Comparison of ENCODE assay signal across 14 cellular contexts in the genomic region with DNA sequence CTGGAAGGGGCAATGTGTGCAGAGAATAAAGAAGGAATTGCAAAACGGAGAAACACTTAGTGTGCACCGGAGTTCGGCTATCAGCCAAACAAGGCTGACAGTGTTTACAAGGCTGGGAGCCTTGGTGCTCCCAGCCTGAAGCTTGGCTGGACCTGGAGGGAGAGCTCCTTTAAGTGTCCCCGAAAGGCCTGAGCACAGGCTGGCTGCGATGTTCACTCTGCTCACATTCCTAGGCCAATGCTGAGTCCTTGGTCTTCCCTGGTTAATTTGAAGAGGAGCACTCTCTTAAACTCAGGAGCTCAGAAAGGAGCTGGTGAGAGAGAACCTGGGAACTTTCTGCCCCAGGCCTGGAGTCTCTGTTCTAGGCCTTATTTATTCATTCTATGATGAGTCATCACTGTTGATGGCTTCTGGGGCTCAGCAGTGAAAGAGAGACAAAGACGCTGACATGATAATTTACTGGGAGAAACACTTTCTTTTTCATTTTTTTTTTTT.
DNase-seq lines count a peak whose midpoint lies in the region; ATAC-seq and TF ChIP-seq lines count a peak whose summit lies in the region.
"Had no signal": no experiment of that assay in that cellular context is flagged by ENCODE, and none has a peak within 500 bp of the region (broad histone marks: within the 10 kb centered on the region; RNA-seq: fewer than 3 reads in every experiment).

No MANE protein-coding gene starts in this region.

- H4K8ac ChIP-seq in mesendoderm (ENCODE audit: low read depth, low read length), result peak overlapping the region; percentile 93

- H3K79me2 ChIP-seq in mesendoderm (ENCODE audit: control insufficient read depth, insufficient read depth, low read length), result no peaks in the 10 kb centered on the region

- no peak overlapping the region for H3K18ac ChIP-seq in mesendoderm (ENCODE audit: low read length)

- H3K4me3 ChIP-seq in choroid plexus epithelial cell (ENCODE audit: low read depth, low read length) (no peak overlapping the region), mesendoderm (ENCODE audit: low read length) (no peak overlapping the region), aorta (ENCODE audit: low read length in 2 of 2) (no peak overlapping the region)
- H3K4me3 ChIP-seq: dorsolateral prefrontal cortex, spleen had no signal

- WGBS in mesendoderm (ENCODE audit: extremely low coverage, insufficient coverage, low lambda C conversion rate), result no CpG with 5 or more reads among the region's 6 CpGs
- WGBS in aorta, 2 donors, result 71 to 79% methylated on average over 6 of the region's 6 CpGs

- H2AK5ac ChIP-seq in mesendoderm (ENCODE audit: low read length), result no peak overlapping the region

- H3K4me1 ChIP-seq in mesendoderm (ENCODE audit: control insufficient read depth, low read depth, low read length), result peaks cover 4% of the 10 kb centered on the region
- no peaks in the 10 kb centered on the region for H3K4me1 ChIP-seq in aorta (ENCODE audit: control insufficient read depth in 1 of 2, insufficient read depth in 2 of 2, low read length in 2 of 2)

- H3K27me3 ChIP-seq in mesendoderm (ENCODE audit: insufficient read depth, low read length, poor library complexity), result no peaks in the 10 kb centered on the region
- no peaks in the 10 kb centered on the region for H3K27me3 ChIP-seq in aorta (ENCODE audit: control insufficient read depth in 1 of 2, insufficient read depth in 2 of 2, low read length in 1 of 2)
- H3K27me3 ChIP-seq: dorsolateral prefrontal cortex, spleen had no signal

- no peak overlapping the region for H3K27ac ChIP-seq in mesendoderm (ENCODE audit: low read depth, low read length)
- H3K27ac ChIP-seq in aorta (ENCODE audit: low read depth in 1 of 2, low read length in 2 of 2), result no peak overlapping the region
- H3K27ac ChIP-seq: dorsolateral prefrontal cortex, spleen had no signal

- H3K9me3 ChIP-seq in aorta (ENCODE audit: control insufficient read depth, low read length), result no peaks in the 10 kb centered on the region

- H3K79me1 ChIP-seq in mesendoderm (ENCODE audit: low read length), result no peaks in the 10 kb centered on the region

- no peak overlapping the region for H2BK15ac ChIP-seq in mesendoderm (replicated peaks; ENCODE audit: low read depth)

- H4K5ac ChIP-seq in mesendoderm (ENCODE audit: low read length), result no peak overlapping the region

- ATAC-seq in aorta (ENCODE audit: low FRiP score), result no peak
- ATAC-seq in HG03280 (IDR thresholded peaks at IDR 0.05; ENCODE audit: unreplicated experiment), result no peak
- ATAC-seq: naive thymus-derived CD4-positive, alpha-beta T cell had no signal

- H3K23ac ChIP-seq in mesendoderm (ENCODE audit: low read length), result no peak overlapping the region

- TF ChIP-seq CTCF in choroid plexus epithelial cell (conservative IDR thresholded peaks at IDR 0.05; ENCODE audit: low read depth, low read length), result no peak

- H3K36me3 ChIP-seq in mesendoderm (ENCODE audit: control insufficient read depth, insufficient read depth, low read length) (no peaks in the 10 kb centered on the region), aorta (ENCODE audit: control insufficient read depth in 1 of 2, insufficient read depth in 2 of 2, low read length in 1 of 2) (no peaks in the 10 kb centered on the region)
- H3K36me3 ChIP-seq: spleen had no signal

- no peak overlapping the region for H3K56ac ChIP-seq in mesendoderm (ENCODE audit: low read length)

- H2BK5ac ChIP-seq in mesendoderm (ENCODE audit: low read length), result no peak overlapping the region

- H2BK120ac ChIP-seq in mesendoderm (ENCODE audit: low read depth, low read length), result no peak overlapping the region

- H3K4ac ChIP-seq in mesendoderm (ENCODE audit: low read depth, low read length), result no peak overlapping the region

- H3K9ac ChIP-seq in mesendoderm (ENCODE audit: low read length), result no peak overlapping the region

- DNase-seq in Ammon's horn (ENCODE audit: low spot score) (peak; percentile 7), NCI-H460 (ENCODE audit: extremely low read depth, low read depth) (peak; percentile 33), choroid plexus epithelial cell (ENCODE audit: low read depth) (peak; percentile 70), mesendoderm (peak; percentile 26), DMS153 treated with DMSO at 0.1 percent for 48 hours (lab: John Stamatoyannopoulos, UW; ENCODE audit: unreplicated experiment) (no peak), aorta (no peak), SHP77 treated with DMSO at 0.1 percent for 48 hours (lab: John Stamatoyannopoulos, UW) (no peak)
- DNase-seq: activated CD4-positive, alpha-beta T cell treated with anti-CD3 and anti-CD28 coated beads for 1 hour; activated gamma-delta T cell treated with Interleukin-2 at 50 U/mL for 16 hours; naive thymus-derived CD4-positive, alpha-beta T cell; NCI-H1436 treated with DMSO at 0.1 percent for 48 hours; spleen had no signal

- intact Hi-C loops in aorta (cut with DNase I), result no loop called here

- no peak overlapping the region for H3K4me2 ChIP-seq in mesendoderm (ENCODE audit: low read length)

Comparison
In these comparisons a context has a peak if more than half of its experiments do, and no peak if none do; other contexts are left out.
1. DNase-seq: peak in Ammon's horn (single experiment), NCI-H460 (single experiment), choroid plexus epithelial cell (single experiment) and mesendoderm (single experiment); none in DMS153 treated with DMSO at 0.1 percent for 48 hours (single experiment), aorta (0 of 2) and SHP77 treated with DMSO at 0.1 percent for 48 hours (single experiment).